In genomic region chr6:102798631-102799030, GRCh38 we compare ENCODE assay signal across 12 cellular contexts.
DNase-seq lines count a peak whose midpoint lies in the region; ATAC-seq and TF ChIP-seq lines count a peak whose summit lies in the region.
"Had no signal": no experiment of that assay in that cellular context is flagged by ENCODE, and none has a peak within 500 bp of the region (broad histone marks: within the 10 kb centered on the region; RNA-seq: fewer than 3 reads in every experiment).

No MANE protein-coding gene starts in this region.

- H3K9me3 ChIP-seq in neuron (ENCODE audit: low read length) (no peaks in the 10 kb centered on the region), Karpas-422 (ENCODE audit: low read length) (no peaks in the 10 kb centered on the region), esophagus squamous epithelium (no peaks in the 10 kb centered on the region), uterus (no peaks in the 10 kb centered on the region)
- H3K9me3 ChIP-seq: BLaER1 had no signal

- H3K9me3 Mint-ChIP-seq in GM23338 (no peaks in the 10 kb centered on the region), glutamatergic neuron (ENCODE audit: unreplicated experiment) (no peaks in the 10 kb centered on the region)
- no peaks in the 10 kb centered on the region for H3K9me3 Mint-ChIP-seq in activated naive CD4-positive, alpha-beta T cell treated with anti-CD3 and anti-CD28 coated beads for 36 hours
- H3K9me3 Mint-ChIP-seq: activated T-helper 1 cell treated with anti-CD3 and anti-CD28 coated beads, Interleukin-12 subunit alpha, Interleukin-12 subunit beta, Interleukin-2, Interleukin-4 antibody, amounts not matched to agents 30 ng/mL and 10 ng/mL and 1 ng/mL, durations not matched to agents 14 hours and 24 hours and 36 hours had no signal

- H3K36me3 ChIP-seq in GM23338 (ENCODE audit: insufficient read depth): no peaks in the 10 kb centered on the region
- H3K36me3 ChIP-seq in neuron (ENCODE audit: insufficient read depth, low read length): no peaks in the 10 kb centered on the region
- H3K36me3 ChIP-seq in Karpas-422 (ENCODE audit: insufficient read depth, low read length): no peaks in the 10 kb centered on the region
- no peaks in the 10 kb centered on the region for H3K36me3 ChIP-seq in esophagus squamous epithelium
- no peaks in the 10 kb centered on the region for H3K36me3 ChIP-seq in uterus
- H3K36me3 ChIP-seq: BLaER1 had no signal

- WGBS in esophagus squamous epithelium, 2 donors: 7 to 30% methylated on average over 8 to 12 of the region's 13 CpGs

- DNase-seq in GM23338 (ENCODE audit: low spot score) (peak; percentile 79), NCI-H748 treated with DMSO at 0.1 percent for 48 hours (lab: John Stamatoyannopoulos, UW) (peak; percentile 42), glutamatergic neuron (peak; percentile 62), Karpas-422 (no peak), esophagus squamous epithelium (lab: John Stamatoyannopoulos, UW) (no peak), uterus (no peak)
- no peak for DNase-seq in activated naive CD4-positive, alpha-beta T cell treated with anti-CD3 and anti-CD28 coated beads for 36 hours
- DNase-seq: aorta had no signal

- H4K20me1 ChIP-seq in GM23338 (replicated peaks; ENCODE audit: insufficient read depth) (no peaks in the 10 kb centered on the region), Karpas-422 (ENCODE audit: insufficient read depth, low read depth, low read length) (no peaks in the 10 kb centered on the region)
- H4K20me1 ChIP-seq: BLaER1 had no signal

- no peak overlapping the region for H3K27ac ChIP-seq in GM23338 (ENCODE audit: low read depth)
- H3K27ac ChIP-seq in Karpas-422 (ENCODE audit: low read length): no peak overlapping the region
- no peak overlapping the region for H3K27ac ChIP-seq in esophagus squamous epithelium
- H3K27ac ChIP-seq in uterus: no peak overlapping the region
- H3K27ac ChIP-seq: BLaER1, KMS-11 had no signal

- H3F3A ChIP-seq in GM23338 (replicated peaks; ENCODE audit: low read depth): no peaks in the 10 kb centered on the region

- no peaks in the 10 kb centered on the region for H3K36me3 Mint-ChIP-seq in GM23338 (ENCODE audit: low read depth)
- no peaks in the 10 kb centered on the region for H3K36me3 Mint-ChIP-seq in glutamatergic neuron (ENCODE audit: unreplicated experiment)
- no peaks in the 10 kb centered on the region for H3K36me3 Mint-ChIP-seq in activated naive CD4-positive, alpha-beta T cell treated with anti-CD3 and anti-CD28 coated beads for 36 hours (ENCODE audit: low read depth)

- TF ChIP-seq CTCF in GM23338 (conservative IDR thresholded peaks at IDR 0.05; ENCODE audit: low read depth in 2 of 2): peak; percentile 74 to 88
- peak; percentile 9 for TF ChIP-seq CTCF in glutamatergic neuron (IDR thresholded peaks at IDR 0.05; ENCODE audit: partially characterized antibody, unreplicated experiment)
- TF ChIP-seq CTCF in esophagus squamous epithelium (IDR thresholded peaks at IDR 0.05): no peak
- TF ChIP-seq CTCF in uterus (IDR thresholded peaks at IDR 0.05): no peak

- H3K27me3 Mint-ChIP-seq in GM23338 (ENCODE audit: insufficient read depth, low read depth, poor library complexity) (no peaks in the 10 kb centered on the region), glutamatergic neuron (ENCODE audit: unreplicated experiment) (no peaks in the 10 kb centered on the region)
- H3K27me3 Mint-ChIP-seq in activated naive CD4-positive, alpha-beta T cell treated with anti-CD3 and anti-CD28 coated beads for 36 hours (ENCODE audit: low read depth): no peaks in the 10 kb centered on the region

- H3K9me2 ChIP-seq in GM23338 (ENCODE audit: insufficient read depth): no peaks in the 10 kb centered on the region
- no peaks in the 10 kb centered on the region for H3K9me2 ChIP-seq in Karpas-422 (replicated peaks; ENCODE audit: insufficient read depth, low read length)

- H3K4me1 Mint-ChIP-seq in GM23338 (no peaks in the 10 kb centered on the region), glutamatergic neuron (ENCODE audit: low read depth, unreplicated experiment) (peaks cover 10% of the 10 kb centered on the region)
- H3K4me1 Mint-ChIP-seq in activated naive CD4-positive, alpha-beta T cell treated with anti-CD3 and anti-CD28 coated beads for 36 hours (ENCODE audit: low read depth): no peaks in the 10 kb centered on the region

- peak overlapping the region; percentile 79 for H3K4me2 ChIP-seq in GM23338
- no peak overlapping the region for H3K4me2 ChIP-seq in Karpas-422 (ENCODE audit: low read depth, low read length, poor library complexity, severe bottlenecking)
- H3K4me2 ChIP-seq: BLaER1, KMS-11 had no signal

- no peaks in the 10 kb centered on the region for H3K27me3 ChIP-seq in GM23338 (ENCODE audit: insufficient read depth)
- no peaks in the 10 kb centered on the region for H3K27me3 ChIP-seq in neuron (ENCODE audit: insufficient read depth, low read length)
- H3K27me3 ChIP-seq in Karpas-422 (ENCODE audit: low read length): no peaks in the 10 kb centered on the region
- no peaks in the 10 kb centered on the region for H3K27me3 ChIP-seq in esophagus squamous epithelium
- H3K27me3 ChIP-seq in uterus: no peaks in the 10 kb centered on the region
- H3K27me3 ChIP-seq: BLaER1 had no signal

- ATAC-seq in GM23338: peak; percentile 99

- H3K27ac Mint-ChIP-seq in GM23338 (peak overlapping the region; percentile 87; the same call in 1 of the 2 replicates), glutamatergic neuron (ENCODE audit: unreplicated experiment) (peak overlapping the region; percentile 53)
- H3K27ac Mint-ChIP-seq in activated naive CD4-positive, alpha-beta T cell treated with anti-CD3 and anti-CD28 coated beads for 36 hours: no peak overlapping the region
- H3K27ac Mint-ChIP-seq: activated T-helper 1 cell treated with anti-CD3 and anti-CD28 coated beads, Interleukin-12 subunit alpha, Interleukin-12 subunit beta, Interleukin-2, Interleukin-4 antibody, amounts not matched to agents 30 ng/mL and 10 ng/mL and 1 ng/mL, durations not matched to agents 14 hours and 24 hours and 36 hours had no signal

- TF ChIP-seq POLR2A in esophagus squamous epithelium (IDR thresholded peaks at IDR 0.05) (no peak), uterus (IDR thresholded peaks at IDR 0.05) (no peak)

- intact Hi-C loops in activated naive CD4-positive, alpha-beta T cell treated with anti-CD3 and anti-CD28 coated beads for 36 hours (cut with micrococcal nuclease): no loop called here
- intact Hi-C loops in esophagus squamous epithelium (cut with DNase I) (no loop called here), uterus (cut with DNase I; ENCODE audit: low total_unique reads) (no loop called here)

- H3K4me1 ChIP-seq in GM23338 (ENCODE audit: insufficient read depth) (no peaks in the 10 kb centered on the region), neuron (ENCODE audit: insufficient read depth, low read length) (no peaks in the 10 kb centered on the region), Karpas-422 (ENCODE audit: low read length) (no peaks in the 10 kb centered on the region), esophagus squamous epithelium (no peaks in the 10 kb centered on the region), uterus (no peaks in the 10 kb centered on the region)
- H3K4me1 ChIP-seq: BLaER1 had no signal

- H3K9ac ChIP-seq in Karpas-422 (ENCODE audit: low read length): no peak overlapping the region
- H3K9ac ChIP-seq: BLaER1, KMS-11 had no signal

- H3K4me3 Mint-ChIP-seq in GM23338 (peak overlapping the region; percentile 90), glutamatergic neuron (ENCODE audit: unreplicated experiment) (peak overlapping the region; percentile 73)
- no peak overlapping the region for H3K4me3 Mint-ChIP-seq in activated naive CD4-positive, alpha-beta T cell treated with anti-CD3 and anti-CD28 coated beads for 36 hours
- H3K4me3 Mint-ChIP-seq: activated T-helper 1 cell treated with anti-CD3 and anti-CD28 coated beads, Interleukin-12 subunit alpha, Interleukin-12 subunit beta, Interleukin-2, Interleukin-4 antibody, amounts not matched to agents 30 ng/mL and 10 ng/mL and 1 ng/mL, durations not matched to agents 14 hours and 24 hours and 36 hours had no signal

- peak overlapping the region; percentile 96 for H2AFZ ChIP-seq in GM23338
- no peak overlapping the region for H2AFZ ChIP-seq in neuron (ENCODE audit: low read depth, low read length)
- no peak overlapping the region for H2AFZ ChIP-seq in Karpas-422 (ENCODE audit: low read length)

- H3K79me2 ChIP-seq in GM23338 (replicated peaks; ENCODE audit: insufficient read depth) (no peaks in the 10 kb centered on the region), Karpas-422 (ENCODE audit: low read length) (no peaks in the 10 kb centered on the region)

- peak overlapping the region; percentile 67 for H3K4me3 ChIP-seq in GM23338
- peak overlapping the region; percentile 25 for H3K4me3 ChIP-seq in neuron (ENCODE audit: low read length)
- no peak overlapping the region for H3K4me3 ChIP-seq in Karpas-422 (ENCODE audit: low read length)
- no peak overlapping the region for H3K4me3 ChIP-seq in esophagus squamous epithelium
- no peak overlapping the region for H3K4me3 ChIP-seq in uterus
- H3K4me3 ChIP-seq: BLaER1 had no signal

- CTCF ChIA-PET in activated naive CD4-positive, alpha-beta T cell treated with anti-CD3 and anti-CD28 coated beads for 36 hours (lab: Charles Lee): no interaction called here

Comparison
In these comparisons a context has a peak if more than half of its experiments do, and no peak if none do; other contexts are left out.
1. DNase-seq: peak in GM23338 (single experiment), NCI-H748 treated with DMSO at 0.1 percent for 48 hours (single experiment) and glutamatergic neuron (single experiment); none in activated naive CD4-positive, alpha-beta T cell treated with anti-CD3 and anti-CD28 coated beads for 36 hours (single experiment), Karpas-422 (single experiment), esophagus squamous epithelium (single experiment) and uterus (0 of 2).
2. H3K4me3 ChIP-seq: peak in GM23338 (single experiment) and neuron (single experiment); none in Karpas-422 (single experiment), esophagus squamous epithelium (0 of 4) and uterus (0 of 2).
3. CTCF ChIP-seq: peak in GM23338 (2 of 2) and glutamatergic neuron (single experiment); none in esophagus squamous epithelium (0 of 6) and uterus (0 of 4).